In genomic region chr20:25053207-25054132, GRCh38 we compare ENCODE assay signal across 11 cellular contexts. TPM values are rescaled to one million over a fixed set of nuclear protein-coding genes. Genes with fewer than 3 reads are reported as not detected.
DNase-seq lines count a peak whose midpoint lies in the region; ATAC-seq and TF ChIP-seq lines count a peak whose summit lies in the region.
"Had no signal": no experiment of that assay in that cellular context is flagged by ENCODE, and none has a peak within 500 bp of the region (broad histone marks: within the 10 kb centered on the region; RNA-seq: fewer than 3 reads in every experiment).

No MANE protein-coding gene starts in this region.

- H3K4me1 ChIP-seq in vagina = peaks cover 87% of the 10 kb centered on the region

- TF ChIP-seq POLR2A in vagina (IDR thresholded peaks at IDR 0.05) = no peak

- no peak for DNase-seq in activated naive CD4-positive, alpha-beta T cell treated with anti-CD3 and anti-CD28 coated beads, Interleukin-2, amount 50 U/mL, for 16 hours
- peak; percentile 44 for DNase-seq in midbrain (lab: John Stamatoyannopoulos, UW)
- no peak for DNase-seq in vagina (ENCODE audit: extremely low spot score in 2 of 2)
- DNase-seq in GM20000 (ENCODE audit: low spot score) = no peak
- DNase-seq in activated CD4-positive, alpha-beta T cell treated with anti-CD3 and anti-CD28 coated beads, Interleukin-2, amount 10 ng/mL, durations not matched to agents 7 days and 5 days = no peak
- DNase-seq: activated naive CD4-positive, alpha-beta T cell had no signal

- no peaks in the 10 kb centered on the region for H3K36me3 ChIP-seq in vagina

- CTCF ChIA-PET in activated CD4-positive, alpha-beta T cell treated with anti-CD3 and anti-CD28 coated beads, Interleukin-2, amount 10 ng/mL, durations not matched to agents 7 days and 5 days (lab: Charles Lee) = interaction anchor here (0.5 to 1.3 kb wide), 3 partner anchors 25 to 1073 kb away, joined by 3 to 5 read pairs (median 4); no protein-coding TSS in a partner anchor

- no peaks in the 10 kb centered on the region for H3K9me3 ChIP-seq in vagina

- no peak overlapping the region for H3K4me3 Mint-ChIP-seq in activated naive CD4-positive, alpha-beta T cell treated with anti-CD3 and anti-CD28 coated beads, Interleukin-2, amount 50 U/mL, for 24 hours
- no peak overlapping the region for H3K4me3 Mint-ChIP-seq in activated CD4-positive, alpha-beta T cell treated with anti-CD3 and anti-CD28 coated beads, Interleukin-2, amount 10 ng/mL, durations not matched to agents 7 days and 5 days

- TF ChIP-seq CTCF in vagina (IDR thresholded peaks at IDR 0.05) (no peak), GM20000 (IDR thresholded peaks at IDR 0.05; ENCODE audit: extremely low read depth, missing control alignments) (no peak)

- no peaks in the 10 kb centered on the region for H3K9me3 Mint-ChIP-seq in activated naive CD4-positive, alpha-beta T cell treated with anti-CD3 and anti-CD28 coated beads, Interleukin-2, amount 50 U/mL, for 24 hours
- no peaks in the 10 kb centered on the region for H3K9me3 Mint-ChIP-seq in activated CD4-positive, alpha-beta T cell treated with anti-CD3 and anti-CD28 coated beads, Interleukin-2, amount 10 ng/mL, durations not matched to agents 7 days and 5 days

- H3K36me3 Mint-ChIP-seq in activated naive CD4-positive, alpha-beta T cell treated with anti-CD3 and anti-CD28 coated beads, Interleukin-2, amount 50 U/mL, for 24 hours = no peaks in the 10 kb centered on the region
- peaks cover 17% of the 10 kb centered on the region for H3K36me3 Mint-ChIP-seq in activated CD4-positive, alpha-beta T cell treated with anti-CD3 and anti-CD28 coated beads, Interleukin-2, amount 10 ng/mL, durations not matched to agents 7 days and 5 days (ENCODE audit: low read depth)

- POLR2A ChIA-PET in activated CD4-positive, alpha-beta T cell treated with anti-CD3 and anti-CD28 coated beads, Interleukin-2, amount 10 ng/mL, durations not matched to agents 7 days and 5 days (lab: Charles Lee) = no interaction called here

- no peaks in the 10 kb centered on the region for H3K27me3 ChIP-seq in vagina

- ATAC-seq in HG02763 (IDR thresholded peaks at IDR 0.05; ENCODE audit: unreplicated experiment) = no peak

- intact Hi-C loops in vagina (cut with DNase I) = no loop called here

- H3K27ac ChIP-seq in cingulate gyrus (ENCODE audit: low read depth, low read length) (peak overlapping the region; percentile 73), vagina (peak overlapping the region; percentile 93)

- peaks cover 76% of the 10 kb centered on the region for H3K4me1 Mint-ChIP-seq in activated naive CD4-positive, alpha-beta T cell treated with anti-CD3 and anti-CD28 coated beads, Interleukin-2, amount 50 U/mL, for 24 hours
- H3K4me1 Mint-ChIP-seq in activated CD4-positive, alpha-beta T cell treated with anti-CD3 and anti-CD28 coated beads, Interleukin-2, amount 10 ng/mL, durations not matched to agents 7 days and 5 days = peaks cover 55% of the 10 kb centered on the region

- H3K4me3 ChIP-seq in vagina = peak overlapping the region in 1 of 2 donors; percentile 17

- H3K27me3 Mint-ChIP-seq in activated naive CD4-positive, alpha-beta T cell treated with anti-CD3 and anti-CD28 coated beads, Interleukin-2, amount 50 U/mL, for 24 hours = no peaks in the 10 kb centered on the region
- no peaks in the 10 kb centered on the region for H3K27me3 Mint-ChIP-seq in activated CD4-positive, alpha-beta T cell treated with anti-CD3 and anti-CD28 coated beads, Interleukin-2, amount 10 ng/mL, durations not matched to agents 7 days and 5 days

- peak overlapping the region; percentile 38 for H3K27ac Mint-ChIP-seq in activated naive CD4-positive, alpha-beta T cell treated with anti-CD3 and anti-CD28 coated beads, Interleukin-2, amount 50 U/mL, for 24 hours
- H3K27ac Mint-ChIP-seq in activated CD4-positive, alpha-beta T cell treated with anti-CD3 and anti-CD28 coated beads, Interleukin-2, amount 10 ng/mL, durations not matched to agents 7 days and 5 days = no peak overlapping the region

RNA-seq across cellular contexts. Expression of gene ACSS1, which starts 4.5 kb away (rescaled TPM):
- total RNA-seq in vagina = 26.3 TPM
- 10 to 100 TPM; 41.1 to 54.1 TPM for total RNA-seq in activated CD4-positive, alpha-beta T cell treated with anti-CD3 and anti-CD28 coated beads, Interleukin-2, amount 10 ng/mL, durations not matched to agents 7 days and 5 days

RNA-seq across cellular contexts. Expression of gene VSX1, which starts 28.5 kb away (rescaled TPM):
- not detected for total RNA-seq in vagina
- not detected for total RNA-seq in activated CD4-positive, alpha-beta T cell treated with anti-CD3 and anti-CD28 coated beads, Interleukin-2, amount 10 ng/mL, durations not matched to agents 7 days and 5 days
- total RNA-seq: mononuclear cell, ureter had no signal
